32 cellular contexts compared by ENCODE assay signal in genomic region chr20:54708229-54708628, GRCh38.
DNase-seq lines count a peak whose midpoint lies in the region; ATAC-seq, FAIRE-seq and TF ChIP-seq lines count a peak whose summit lies in the region.
"Had no signal": no experiment of that assay in that cellular context is flagged by ENCODE, and none has a peak within 500 bp of the region (broad histone marks: within the 10 kb centered on the region; RNA-seq: fewer than 3 reads in every experiment).

No MANE protein-coding gene starts in this region.

- in situ Hi-C loops in HepG2 (cut with HindIII; ENCODE audit: extremely low pct_ligation_motif_present, low pct_unique_long_range_greater_than_20kb) (no loop called here), IMR-90 (cut with MboI; ENCODE audit: low sequenced_read_pairs) (no loop called here)

- no peak overlapping the region for H2AK9ac ChIP-seq in IMR-90 (replicated peaks; ENCODE audit: low read depth, low read length, poor library complexity)

- ATAC-seq in HepG2 (no peak), right lobe of liver (no peak), A549 (no peak), IMR-90 (ENCODE audit: low read depth) (no peak)
- ATAC-seq: CD8-positive, alpha-beta T cell had no signal

- TF ChIP-seq RAD21 in HepG2 (CRISPR knock-in tag; IDR thresholded peaks at IDR 0.05) (no peak), A549 (conservative IDR thresholded peaks at IDR 0.05 in 1 of 2, IDR thresholded peaks at IDR 0.05 in 1 of 2) (no peak), IMR-90 (IDR thresholded peaks at IDR 0.05; ENCODE audit: low read length) (no peak)

- no peaks in the 10 kb centered on the region for H4K20me1 ChIP-seq in HepG2 (ENCODE audit: insufficient read depth, low read length)
- H4K20me1 ChIP-seq in IMR-90 (ENCODE audit: insufficient read depth, low read length): no peaks in the 10 kb centered on the region
- H4K20me1 ChIP-seq: BLaER1; BLaER1 treated with 17β-estradiol and CSF1 and Interleukin-3, amounts not matched to agents 10 nM and 100 nM had no signal

- no peaks in the 10 kb centered on the region for H3K9me1 ChIP-seq in IMR-90 (ENCODE audit: insufficient read depth, low read length)

- no peak overlapping the region for H2BK20ac ChIP-seq in IMR-90 (ENCODE audit: low read depth, low read length)

- no peak overlapping the region for H2BK5ac ChIP-seq in IMR-90 (ENCODE audit: low read depth, low read length, poor library complexity, severe bottlenecking)

- POLR2A ChIA-PET in HepG2 (lab: Yijun Ruan, JAX) (no interaction called here), A549 (lab: Yijun Ruan, JAX) (no interaction called here), IMR-90 (lab: Charles Lee; ENCODE audit: unreplicated experiment) (no interaction called here)

- no peak overlapping the region for H4K8ac ChIP-seq in IMR-90 (ENCODE audit: low read depth in 2 of 2, low read length in 2 of 2)

- no peak overlapping the region for H3K4me2 ChIP-seq in HepG2 (ENCODE audit: low read depth, low read length)
- no peak overlapping the region for H3K4me2 ChIP-seq in A549
- H3K4me2 ChIP-seq in IMR-90 (ENCODE audit: low read depth, low read length): no peak overlapping the region
- H3K4me2 ChIP-seq: BLaER1; BLaER1 treated with 17β-estradiol and CSF1 and Interleukin-3, amounts not matched to agents 10 nM and 100 nM had no signal

- H3K4me3 ChIP-seq in HepG2 (replicated peaks in 1 of 3; ENCODE audit: insufficient read depth in 1 of 3, low read depth in 2 of 3, low read length in 3 of 3) (no peak overlapping the region), right lobe of liver (no peak overlapping the region), A549 (no peak overlapping the region), IMR-90 (ENCODE audit: insufficient read depth, low read depth, low read length) (no peak overlapping the region)
- H3K4me3 ChIP-seq: BLaER1; BLaER1 treated with 17β-estradiol and CSF1 and Interleukin-3, amounts not matched to agents 10 nM and 100 nM had no signal

- H2AFZ ChIP-seq in HepG2 (ENCODE audit: low read length): no peak overlapping the region
- H2AFZ ChIP-seq in IMR-90 (replicated peaks; ENCODE audit: low read length, poor library complexity): no peak overlapping the region

- dilution Hi-C loops in IMR-90 (cut with HindIII; ENCODE audit: low sequenced_read_pairs, unreplicated experiment): no loop called here

- no peak overlapping the region for H4K91ac ChIP-seq in IMR-90 (ENCODE audit: insufficient read depth, low read depth, low read length)

- no peak overlapping the region for H3K18ac ChIP-seq in IMR-90 (ENCODE audit: low read depth, low read length)

- H3K9me3 ChIP-seq in HepG2 (ENCODE audit: low read length) (no peaks in the 10 kb centered on the region), right lobe of liver (no peaks in the 10 kb centered on the region), A549 (no peaks in the 10 kb centered on the region), IMR-90 (ENCODE audit: control insufficient read depth, insufficient read depth, low read length) (peaks cover 5% of the 10 kb centered on the region)
- H3K9me3 ChIP-seq: BE2C; BLaER1; BLaER1 treated with 17β-estradiol and CSF1 and Interleukin-3, amounts not matched to agents 10 nM and 100 nM; Caco-2 had no signal

- no peak overlapping the region for H3K4ac ChIP-seq in IMR-90 (ENCODE audit: low read depth, low read length)

- H3K9ac ChIP-seq in HepG2 (ENCODE audit: insufficient read depth, low read depth, low read length) (no peak overlapping the region), IMR-90 (ENCODE audit: low read depth, low read length) (no peak overlapping the region)
- H3K9ac ChIP-seq: BLaER1; BLaER1 treated with 17β-estradiol and CSF1 and Interleukin-3, amounts not matched to agents 10 nM and 100 nM had no signal

- H3K27me3 ChIP-seq in HepG2 (ENCODE audit: control insufficient read depth in 1 of 2, insufficient read depth in 2 of 2, low read length in 2 of 2) (no peaks in the 10 kb centered on the region), right lobe of liver (no peaks in the 10 kb centered on the region), IMR-90 (ENCODE audit: control insufficient read depth, insufficient read depth, low read length) (no peaks in the 10 kb centered on the region)
- H3K27me3 ChIP-seq: BE2C; BLaER1; BLaER1 treated with 17β-estradiol and CSF1 and Interleukin-3, amounts not matched to agents 10 nM and 100 nM had no signal

- H2BK15ac ChIP-seq in IMR-90 (ENCODE audit: low read depth, low read length): no peak overlapping the region

- H3K56ac ChIP-seq in IMR-90 (ENCODE audit: extremely low read depth, insufficient read depth, low read length): no peak overlapping the region

- DNase-seq in HepG2 (ENCODE audit: low spot score) (no peak), right lobe of liver (no peak), A549 (ENCODE audit: low read depth in 1 of 2, low spot score in 1 of 2) (no peak), IMR-90 (no peak), NCI-H2196 (lab: John Stamatoyannopoulos, UW; ENCODE audit: unreplicated experiment) (no peak)
- DNase-seq in activated naive CD4-positive, alpha-beta T cell treated with Interleukin-2 at 50 U/mL for 16 hours: no peak
- DNase-seq: 8988T; ACHN; AML-193; BE2C; C1 segment of cervical spinal cord; Caco-2; Calu3; CD4-positive, alpha-beta memory T cell; CD4-positive, alpha-beta T cell; CD4-positive, CD25-positive, alpha-beta regulatory T cell; CD8-positive, alpha-beta memory T cell; CD8-positive, alpha-beta T cell; COR-L47; DMS 273 treated with DMSO at 0.1 percent for 48 hours; DMS153; DMS53; DMS79; DMS79 treated with DMSO at 0.1 percent for 48 hours; DND-41; EL had no signal

- TF ChIP-seq EP300 in HepG2 (IDR thresholded peaks at IDR 0.05; ENCODE audit: low read depth in 2 of 2, low read length in 2 of 2) (no peak), HepG2 (CRISPR knock-in tag; IDR thresholded peaks at IDR 0.05; ENCODE audit: borderline replicate concordance) (no peak), A549 (IDR thresholded peaks at IDR 0.05) (no peak)

- no peaks in the 10 kb centered on the region for H3K4me1 ChIP-seq in HepG2 (ENCODE audit: insufficient read depth, low read length)
- no peaks in the 10 kb centered on the region for H3K4me1 ChIP-seq in right lobe of liver
- H3K4me1 ChIP-seq in A549: no peaks in the 10 kb centered on the region
- no peaks in the 10 kb centered on the region for H3K4me1 ChIP-seq in IMR-90 (ENCODE audit: control insufficient read depth, insufficient read depth, low read length)
- H3K4me1 ChIP-seq: BE2C; BLaER1; BLaER1 treated with 17β-estradiol and CSF1 and Interleukin-3, amounts not matched to agents 10 nM and 100 nM; Caco-2 had no signal

- no peak overlapping the region for H3K14ac ChIP-seq in IMR-90 (replicated peaks; ENCODE audit: low read depth, low read length)

- TF ChIP-seq CTCF in HepG2 (CRISPR knock-in tag; IDR thresholded peaks at IDR 0.05) (no peak), right lobe of liver (IDR thresholded peaks at IDR 0.05) (no peak), A549 (IDR thresholded peaks at IDR 0.05) (no peak), IMR-90 (conservative IDR thresholded peaks at IDR 0.05; ENCODE audit: low read depth, low read length) (no peak)

- H3K27ac ChIP-seq in HepG2 (ENCODE audit: extremely low read length, insufficient read depth, low read length) (no peak overlapping the region), right lobe of liver (no peak overlapping the region), A549 (no peak overlapping the region), IMR-90 (ENCODE audit: insufficient read depth, low read length) (no peak overlapping the region)
- H3K27ac ChIP-seq: 22Rv1; BLaER1; BLaER1 treated with 17β-estradiol and CSF1 and Interleukin-3, amounts not matched to agents 10 nM and 100 nM; C4-2B had no signal

- BruUV-seq in HepG2 (replicated peaks; lab: Mats Ljungman, UMichigan) (no TSS peak), IMR-90 (replicated peaks; lab: Mats Ljungman, UMichigan) (no TSS peak)

- CTCF ChIA-PET in HepG2 (lab: Yijun Ruan, JAX; ENCODE audit: low intra/inter-chr PET ratio, low total read pairs): no interaction called here
- CTCF ChIA-PET in A549 (lab: Yijun Ruan, JAX): no interaction called here
- CTCF ChIA-PET in IMR-90 (lab: Yijun Ruan, JAX): no interaction called here

- intact Hi-C loops in HepG2 (cut with micrococcal nuclease; ENCODE audit: unreplicated experiment) (no loop called here), right lobe of liver (cut with DNase I) (no loop called here), IMR-90 (cut with micrococcal nuclease) (no loop called here)

- H3K79me2 ChIP-seq in HepG2 (ENCODE audit: insufficient read depth, low read length): no peaks in the 10 kb centered on the region

- TF ChIP-seq POLR2A in HepG2 (IDR thresholded peaks at IDR 0.05; ENCODE audit: insufficient read depth in 1 of 2, low read depth in 2 of 2, low read length in 2 of 2) (no peak), right lobe of liver (IDR thresholded peaks at IDR 0.05) (no peak), A549 (IDR thresholded peaks at IDR 0.05; ENCODE audit: low read length) (no peak), IMR-90 (IDR thresholded peaks at IDR 0.05; ENCODE audit: low read depth, low read length) (no peak)

- no peaks in the 10 kb centered on the region for H3K36me3 ChIP-seq in HepG2 (replicated peaks in 1 of 2; ENCODE audit: control insufficient read depth in 1 of 2, insufficient read depth in 2 of 2, low read length in 2 of 2)
- no peaks in the 10 kb centered on the region for H3K36me3 ChIP-seq in right lobe of liver
- H3K36me3 ChIP-seq in IMR-90 (ENCODE audit: control insufficient read depth, insufficient read depth, low read length): no peaks in the 10 kb centered on the region
- H3K36me3 ChIP-seq: BE2C; BLaER1; BLaER1 treated with 17β-estradiol and CSF1 and Interleukin-3, amounts not matched to agents 10 nM and 100 nM had no signal

- no peak overlapping the region for H2BK120ac ChIP-seq in IMR-90 (ENCODE audit: low read depth, low read length)

- FAIRE-seq in HepG2 (lab: Jason Lieb, UNC): no peak
- FAIRE-seq in A549 (lab: Jason Lieb, UNC): no peak
- FAIRE-seq: A204.1, D721Med had no signal

- H2AK5ac ChIP-seq in IMR-90 (ENCODE audit: low read depth, low read length): no peak overlapping the region

- no peaks in the 10 kb centered on the region for H3K79me1 ChIP-seq in IMR-90 (ENCODE audit: low read depth in 1 of 2, low read length in 2 of 2)

- H3K23ac ChIP-seq in IMR-90 (ENCODE audit: low read depth, low read length): no peak overlapping the region

- H4K5ac ChIP-seq in IMR-90 (ENCODE audit: low read depth, low read length): no peak overlapping the region

TF ChIP-seq in HepG2, 621 proteins besides CTCF, POLR2A, EP300 and RAD21 (continues in another document):
- TF ChIP-seq MAFF (IDR thresholded peaks at IDR 0.05; ENCODE audit: low read depth, low read length) (peak; percentile 61; the same call in 1 of the 2 replicates), MAFK (conservative IDR thresholded peaks at IDR 0.05 in 1 of 2, IDR thresholded peaks at IDR 0.05 in 1 of 2; ENCODE audit: low read length in 2 of 2) (peak; percentile 74 to 84)

TF ChIP-seq in A549, 52 proteins besides CTCF, POLR2A, EP300 and RAD21:
- peak; percentile 53 for TF ChIP-seq MAFK (IDR thresholded peaks at IDR 0.05; ENCODE audit: partially characterized antibody)
- TF ChIP-seq ESRRA (IDR thresholded peaks at IDR 0.05; ENCODE audit: borderline replicate concordance, low read length): no peak

TF ChIP-seq in IMR-90, 13 proteins besides CTCF, POLR2A, EP300 and RAD21:
- no peak for TF ChIP-seq CEBPB (IDR thresholded peaks at IDR 0.05; ENCODE audit: low read depth, low read length)
- peak; percentile 37 for TF ChIP-seq MAFK (IDR thresholded peaks at IDR 0.05; ENCODE audit: low read depth, low read length)
TF ChIP-seq in IMR-90: peak in this region for 1.

Comparison
In these comparisons a context has a peak if more than half of its experiments do, and no peak if none do; other contexts are left out.
1. Of the 38 proteins assayed by ChIP-seq in both HepG2 and A549: peak only in HepG2: none; only in A549: none; in both: MAFK; in neither: 37.